8 cellular contexts compared by ENCODE assay signal in genomic region chr20:5127204-5127858, GRCh38. TPM values are rescaled to one million over a fixed set of nuclear protein-coding genes. Genes with fewer than 3 reads are reported as not detected.
DNase-seq lines count a peak whose midpoint lies in the region; ATAC-seq and TF ChIP-seq lines count a peak whose summit lies in the region.

No MANE protein-coding gene starts in this region.

- H3K27ac Mint-ChIP-seq in Calu3 (ENCODE audit: unreplicated experiment) = peak overlapping the region; percentile 59

- H3K9me3 ChIP-seq in HUES48 (ENCODE audit: control insufficient read depth, insufficient read depth, low read length) (no peaks in the 10 kb centered on the region), neutrophil (no peaks in the 10 kb centered on the region), thymus (ENCODE audit: control insufficient read depth) (no peaks in the 10 kb centered on the region)

- H3K27me3 Mint-ChIP-seq in Calu3 (ENCODE audit: unreplicated experiment) = no peaks in the 10 kb centered on the region

- peak; percentile 37 for ATAC-seq in GM21423 (IDR thresholded peaks at IDR 0.05; ENCODE audit: unreplicated experiment)

- H3K27ac ChIP-seq in HUES48 (ENCODE audit: low read depth, low read length) = peak overlapping the region; percentile 77
- H3K27ac ChIP-seq in neutrophil = peak overlapping the region; percentile 98
- H3K27ac ChIP-seq in thymus (ENCODE audit: low read depth) = peak overlapping the region; percentile 98

- DNase-seq in Calu3 = peak; percentile 45
- DNase-seq in RPMI7951 (ENCODE audit: low read depth) = peak; percentile 49
- DNase-seq in activated gamma-delta T cell (lab: John Stamatoyannopoulos, UW) = peak; percentile 29
- peak; percentile 21 for DNase-seq in foreskin melanocyte

- no peaks in the 10 kb centered on the region for H3K9me3 Mint-ChIP-seq in Calu3 (ENCODE audit: low read depth, unreplicated experiment)

- H3K4me1 ChIP-seq in HUES48 (ENCODE audit: control insufficient read depth, insufficient read depth, low read length) = 0 out of 2 replicates have a peak, but pooled peaks cover 10% of the 10 kb centered on the region
- peaks cover 24 to 26% of the 10 kb centered on the region in 2 experiments for H3K4me1 ChIP-seq in neutrophil (ENCODE audit: control insufficient read depth in 1 of 2, insufficient read depth in 1 of 2, low read depth in 1 of 2, low read length in 1 of 2)
- H3K4me1 ChIP-seq in thymus (ENCODE audit: control insufficient read depth, insufficient read depth, low read length) = peaks cover 11% of the 10 kb centered on the region

- no peaks in the 10 kb centered on the region for H3K27me3 ChIP-seq in HUES48 (ENCODE audit: control insufficient read depth, insufficient read depth, low read length)
- H3K27me3 ChIP-seq in neutrophil = no peaks in the 10 kb centered on the region
- no peaks in the 10 kb centered on the region for H3K27me3 ChIP-seq in thymus (ENCODE audit: control insufficient read depth, insufficient read depth)

- CTCF ChIA-PET in Calu3 (lab: Charles Lee) = interaction anchor here (0.6 to 1.9 kb wide), 4 partner anchors 8 to 853 kb away, joined by 3 to 47 read pairs (median 4); no protein-coding TSS in a partner anchor

- peak overlapping the region; percentile 82 for H3K4me3 ChIP-seq in HUES48 (ENCODE audit: low read depth, low read length)
- H3K4me3 ChIP-seq in neutrophil (ENCODE audit: low read depth in 1 of 2, low read length in 1 of 2) = peak overlapping the region; percentile 95 to 98
- peak overlapping the region; percentile 96 for H3K4me3 ChIP-seq in thymus (ENCODE audit: low read length)

- peaks cover 11% of the 10 kb centered on the region for H3K4me1 Mint-ChIP-seq in Calu3 (ENCODE audit: low read depth, unreplicated experiment)

- BruUV-seq in Calu3 (replicated peaks; lab: Mats Ljungman, UMichigan) = no TSS peak

- H3K4me3 Mint-ChIP-seq in Calu3 (ENCODE audit: low read depth, unreplicated experiment) = peak overlapping the region; percentile 85

- H3K9ac ChIP-seq in HUES48 (ENCODE audit: low read depth, low read length) = peak overlapping the region; percentile 69

- TF ChIP-seq CTCF in Calu3 (IDR thresholded peaks at IDR 0.05; ENCODE audit: unreplicated experiment) = no peak
- TF ChIP-seq CTCF in neutrophil (IDR thresholded peaks at IDR 0.05) = no peak

- H3K36me3 ChIP-seq in HUES48 (ENCODE audit: control insufficient read depth, insufficient read depth, low read length) = no peaks in the 10 kb centered on the region
- peaks cover 3% of the 10 kb centered on the region for H3K36me3 ChIP-seq in neutrophil
- no peaks in the 10 kb centered on the region for H3K36me3 ChIP-seq in thymus (ENCODE audit: control insufficient read depth, insufficient read depth)

- under 1% methylated on average over 44 of the region's 44 CpGs for WGBS in thymus

- H3K36me3 Mint-ChIP-seq in Calu3 (ENCODE audit: insufficient read depth, unreplicated experiment) = peaks cover 22% of the 10 kb centered on the region

- intact Hi-C loops in Calu3 (cut with micrococcal nuclease; ENCODE audit: unreplicated experiment) = loop anchor here (2.0 kb wide), 1 partner anchor 65 kb away; no protein-coding TSS in a partner anchor

RNA-seq across cellular contexts. Expression of gene CDS2, which starts 0.5 kb away (rescaled TPM):
- 21.5 and 25.7 TPM in 2 replicates for total RNA-seq in Calu3 (2022)
- total RNA-seq in RPMI7951 (2014; rRNA removed; shearing (Covaris generic)) = 26.2 and 29.2 TPM in 2 replicates
- 13.4 TPM for polyA plus RNA-seq in thymus

RNA-seq across cellular contexts. Expression of gene PCNA, which starts 7.6 kb away (rescaled TPM):
- total RNA-seq in Calu3 (2022) = 102 and 116 TPM in 2 replicates
- 755 and 819 TPM in 2 replicates for total RNA-seq in RPMI7951 (2014; rRNA removed; shearing (Covaris generic))
- polyA plus RNA-seq in thymus = 75.4 TPM

RNA-seq across cellular contexts. Expression of gene TMEM230, which starts 14.5 kb away (rescaled TPM):
- total RNA-seq in Calu3 (2022) = 60.0 and 67.6 TPM in 2 replicates
- 408 and 435 TPM in 2 replicates for total RNA-seq in RPMI7951 (2014; rRNA removed; shearing (Covaris generic))
- polyA plus RNA-seq in thymus = 162 TPM

Comparison
In these comparisons a context has a peak if more than half of its experiments do, and no peak if none do; other contexts are left out.
1. Peak in every context shown above with its lines: DNase-seq, ATAC-seq, H3K4me3 ChIP-seq and H3K27ac ChIP-seq.